10 cellular contexts compared by ENCODE assay signal in the genomic region with DNA sequence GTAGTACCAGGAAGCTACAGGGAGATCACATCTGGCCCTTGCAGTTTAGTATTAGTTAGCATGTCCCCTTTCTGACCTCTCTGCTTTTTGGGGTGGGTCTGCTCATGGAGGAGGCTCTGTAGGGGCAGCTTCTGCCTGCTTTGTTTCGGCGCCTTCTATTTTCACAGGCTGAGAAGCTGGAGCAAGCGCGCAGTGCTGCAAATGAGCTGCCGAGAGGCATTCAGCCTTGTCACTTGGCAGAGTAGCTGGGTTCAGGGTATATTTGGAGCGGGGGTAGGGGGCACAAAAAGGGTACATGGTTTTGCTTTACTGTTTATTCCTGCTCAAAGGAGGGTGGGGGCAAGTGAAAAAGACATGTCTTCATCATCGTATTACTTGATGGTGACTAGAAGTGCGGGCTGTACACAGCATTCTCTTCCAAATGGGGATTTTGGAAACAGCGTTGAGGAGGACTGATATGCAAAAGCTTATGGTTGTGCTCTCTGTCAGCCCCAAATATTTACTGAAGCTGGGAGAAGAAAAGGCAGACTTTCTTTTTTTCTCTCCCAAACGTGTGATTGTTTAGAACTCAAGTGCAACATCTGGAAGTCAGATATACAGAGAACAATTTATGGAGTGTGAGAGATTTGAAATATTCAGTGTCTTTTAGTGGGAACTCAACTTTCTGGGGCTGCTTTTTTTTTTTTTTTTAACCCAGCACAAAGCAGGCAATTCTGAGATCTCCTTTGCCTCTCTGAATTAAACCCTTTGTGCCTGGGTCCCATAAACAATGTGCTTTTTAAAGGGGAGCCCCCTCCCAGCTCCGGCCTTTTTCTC.
DNase-seq lines count a peak whose midpoint lies in the region; ATAC-seq and TF ChIP-seq lines count a peak whose summit lies in the region.
"Had no signal": no experiment of that assay in that cellular context is flagged by ENCODE, and none has a peak within 500 bp of the region (broad histone marks: within the 10 kb centered on the region; RNA-seq: fewer than 3 reads in every experiment).

No MANE protein-coding gene starts in this region.

- peaks cover 3% of the 10 kb centered on the region; the same call in 1 of the 2 replicates for H3K9me2 ChIP-seq in GM23338 (ENCODE audit: insufficient read depth)
- no peaks in the 10 kb centered on the region for H3K9me2 ChIP-seq in hepatocyte (replicated peaks; ENCODE audit: insufficient read depth)

- H3K9me3 ChIP-seq in hepatocyte (ENCODE audit: low read depth) (no peaks in the 10 kb centered on the region), skeletal muscle satellite cell (replicated peaks; ENCODE audit: low read length) (no peaks in the 10 kb centered on the region)

- H3K27ac Mint-ChIP-seq in GM23338 (no peak overlapping the region), activated B cell treated with CpG ODN at 0.5 μM for 24 hours (peak overlapping the region; percentile 99)

- H3K27ac ChIP-seq in GM23338 (ENCODE audit: low read depth) (no peak overlapping the region), hepatocyte (no peak overlapping the region)
- H3K27ac ChIP-seq: epithelial cell of prostate, SJCRH30 had no signal

- H3K4me2 ChIP-seq in GM23338 (peak overlapping the region; percentile 94), hepatocyte (peak overlapping the region; percentile 96), skeletal muscle satellite cell (ENCODE audit: low read length) (peak overlapping the region; percentile 51)

- POLR2A ChIA-PET in activated B cell treated with CpG ODN at 0.5 μM for 24 hours (lab: Charles Lee) = interaction anchor here (0.7 to 5.6 kb wide), 28 partner anchors 9 to 524 kb away, joined by 3 to 151 read pairs (median 6); no protein-coding TSS in a partner anchor

- ATAC-seq in GM23338 (peak; percentile 5; the same call in 2 of the 3 replicates), activated B cell treated with CpG ODN at 0.5 μM for 24 hours (ENCODE audit: low read depth) (no peak), HG03095 (IDR thresholded peaks at IDR 0.05; ENCODE audit: unreplicated experiment) (no peak), HG03135 (IDR thresholded peaks at IDR 0.05; ENCODE audit: unreplicated experiment) (no peak)

- TF ChIP-seq CTCF in GM23338 (conservative IDR thresholded peaks at IDR 0.05; ENCODE audit: low read depth in 2 of 2) = no peak
- no peak for TF ChIP-seq CTCF in activated B cell treated with CpG ODN at 0.5 μM for 24 hours (IDR thresholded peaks at IDR 0.05)
- no peak for TF ChIP-seq CTCF in hepatocyte (IDR thresholded peaks at IDR 0.05; ENCODE audit: poor library complexity)

- CTCF ChIA-PET in activated B cell treated with CpG ODN at 0.5 μM for 24 hours (lab: Charles Lee) = interaction anchor here (0.9 to 5.6 kb wide), 13 partner anchors 9 to 106 kb away, joined by 3 to 44 read pairs (median 9); no protein-coding TSS in a partner anchor

- H3K27me3 ChIP-seq in GM23338 (ENCODE audit: insufficient read depth) (no peaks in the 10 kb centered on the region), hepatocyte (peaks cover 31% of the 10 kb centered on the region), skeletal muscle satellite cell (ENCODE audit: control insufficient read depth, insufficient read depth, low read length) (no peaks in the 10 kb centered on the region)
- H3K27me3 ChIP-seq: SJCRH30 had no signal

- H3K4me1 ChIP-seq in GM23338 (ENCODE audit: insufficient read depth) = peaks cover 32% of the 10 kb centered on the region
- peaks cover 5% of the 10 kb centered on the region for H3K4me1 ChIP-seq in hepatocyte (ENCODE audit: insufficient read depth)
- H3K4me1 ChIP-seq in skeletal muscle satellite cell (ENCODE audit: control insufficient read depth, insufficient read depth, low read length) = peaks cover 4% of the 10 kb centered on the region
- H3K4me1 ChIP-seq: SJCRH30 had no signal

- H3K4me3 ChIP-seq in GM23338 = peak overlapping the region; percentile 93
- no peak overlapping the region for H3K4me3 ChIP-seq in hepatocyte
- no peak overlapping the region for H3K4me3 ChIP-seq in skeletal muscle satellite cell (ENCODE audit: low read length)
- H3K4me3 ChIP-seq: SJCRH30 had no signal

- H3K9me3 Mint-ChIP-seq in GM23338 (peaks cover 13% of the 10 kb centered on the region), activated B cell treated with CpG ODN at 0.5 μM for 24 hours (no peaks in the 10 kb centered on the region)

- H3K27me3 Mint-ChIP-seq in GM23338 (ENCODE audit: insufficient read depth, low read depth, poor library complexity) (peaks cover 8% of the 10 kb centered on the region), activated B cell treated with CpG ODN at 0.5 μM for 24 hours (no peaks in the 10 kb centered on the region)

- H3K36me3 ChIP-seq in GM23338 (ENCODE audit: insufficient read depth) (no peaks in the 10 kb centered on the region), hepatocyte (replicated peaks; ENCODE audit: insufficient read depth, low read depth) (no peaks in the 10 kb centered on the region), skeletal muscle satellite cell (ENCODE audit: insufficient read depth, low read length) (peaks cover 6% of the 10 kb centered on the region)

- intact Hi-C loops in activated B cell treated with CpG ODN at 0.5 μM for 24 hours (cut with micrococcal nuclease) = loop anchor here (1.0 to 10.0 kb wide), 9 partner anchors 10 to 1031 kb away; partner anchors contain the start of genes CDC123, CELF2 and NUDT5

- H4K20me1 ChIP-seq in GM23338 (replicated peaks; ENCODE audit: insufficient read depth) (no peaks in the 10 kb centered on the region), hepatocyte (ENCODE audit: insufficient read depth, poor library complexity, severe bottlenecking) (no peaks in the 10 kb centered on the region)

- H2AFZ ChIP-seq in GM23338 (peak overlapping the region; percentile 94), hepatocyte (no peak overlapping the region)

- no peaks in the 10 kb centered on the region for H3F3A ChIP-seq in GM23338 (replicated peaks; ENCODE audit: low read depth)

- peak overlapping the region; percentile 93 for H3K4me3 Mint-ChIP-seq in GM23338
- H3K4me3 Mint-ChIP-seq in activated B cell treated with CpG ODN at 0.5 μM for 24 hours = no peak overlapping the region

- DNase-seq in GM23338 (ENCODE audit: low spot score) (no peak), activated B cell treated with CpG ODN at 0.5 μM for 24 hours (no peak), hepatocyte (ENCODE audit: low spot score) (no peak), epidermal melanocyte (ENCODE audit: insufficient read length, low spot score) (no peak)
- no peak for DNase-seq in central memory CD4-positive, alpha-beta T cell
- DNase-seq: SJCRH30 had no signal

- H3K4me1 Mint-ChIP-seq in GM23338 (peaks cover 28% of the 10 kb centered on the region), activated B cell treated with CpG ODN at 0.5 μM for 24 hours (peaks cover 66% of the 10 kb centered on the region)

- 54% methylated on average over 11 of the region's 11 CpGs for WGBS in hepatocyte (ENCODE audit: low lambda C conversion rate, missing lambda C conversion rate)

- H3K9ac ChIP-seq in skeletal muscle satellite cell (ENCODE audit: low read depth, low read length) = no peak overlapping the region

- H3K36me3 Mint-ChIP-seq in GM23338 (ENCODE audit: low read depth) (peaks cover 10% of the 10 kb centered on the region), activated B cell treated with CpG ODN at 0.5 μM for 24 hours (ENCODE audit: low read depth) (peaks cover 27% of the 10 kb centered on the region)

- H3K79me2 ChIP-seq in GM23338 (replicated peaks; ENCODE audit: insufficient read depth) = 0 out of 2 replicates have a peak, but pooled peaks cover 3% of the 10 kb centered on the region
- no peaks in the 10 kb centered on the region for H3K79me2 ChIP-seq in hepatocyte

TF ChIP-seq in GM23338, 12 proteins besides CTCF, POLR2A, EP300 and RAD21 (continues in another document):
- TF ChIP-seq CREB1 (CRISPR knock-in tag; IDR thresholded peaks at IDR 0.05; ENCODE audit: low read depth) (no peak), STAT1 (IDR thresholded peaks at IDR 0.05; ENCODE audit: unreplicated experiment) (no peak), ZNF114 (CRISPR knock-in tag; IDR thresholded peaks at IDR 0.05) (no peak), POLR2AphosphoS5 (IDR thresholded peaks at IDR 0.05; ENCODE audit: low read depth) (no peak), NANOG (IDR thresholded peaks at IDR 0.05; ENCODE audit: borderline replicate concordance) (no peak)
- TF ChIP-seq, protein P1, sequence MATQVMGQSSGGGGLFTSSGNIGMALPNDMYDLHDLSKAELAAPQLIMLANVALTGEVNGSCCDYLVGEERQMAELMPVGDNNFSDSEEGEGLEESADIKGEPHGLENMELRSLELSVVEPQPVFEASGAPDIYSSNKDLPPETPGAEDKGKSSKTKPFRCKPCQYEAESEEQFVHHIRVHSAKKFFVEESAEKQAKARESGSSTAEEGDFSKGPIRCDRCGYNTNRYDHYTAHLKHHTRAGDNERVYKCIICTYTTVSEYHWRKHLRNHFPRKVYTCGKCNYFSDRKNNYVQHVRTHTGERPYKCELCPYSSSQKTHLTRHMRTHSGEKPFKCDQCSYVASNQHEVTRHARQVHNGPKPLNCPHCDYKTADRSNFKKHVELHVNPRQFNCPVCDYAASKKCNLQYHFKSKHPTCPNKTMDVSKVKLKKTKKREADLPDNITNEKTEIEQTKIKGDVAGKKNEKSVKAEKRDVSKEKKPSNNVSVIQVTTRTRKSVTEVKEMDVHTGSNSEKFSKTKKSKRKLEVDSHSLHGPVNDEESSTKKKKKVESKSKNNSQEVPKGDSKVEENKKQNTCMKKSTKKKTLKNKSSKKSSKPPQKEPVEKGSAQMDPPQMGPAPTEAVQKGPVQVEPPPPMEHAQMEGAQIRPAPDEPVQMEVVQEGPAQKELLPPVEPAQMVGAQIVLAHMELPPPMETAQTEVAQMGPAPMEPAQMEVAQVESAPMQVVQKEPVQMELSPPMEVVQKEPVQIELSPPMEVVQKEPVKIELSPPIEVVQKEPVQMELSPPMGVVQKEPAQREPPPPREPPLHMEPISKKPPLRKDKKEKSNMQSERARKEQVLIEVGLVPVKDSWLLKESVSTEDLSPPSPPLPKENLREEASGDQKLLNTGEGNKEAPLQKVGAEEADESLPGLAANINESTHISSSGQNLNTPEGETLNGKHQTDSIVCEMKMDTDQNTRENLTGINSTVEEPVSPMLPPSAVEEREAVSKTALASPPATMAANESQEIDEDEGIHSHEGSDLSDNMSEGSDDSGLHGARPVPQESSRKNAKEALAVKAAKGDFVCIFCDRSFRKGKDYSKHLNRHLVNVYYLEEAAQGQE (IDR thresholded peaks at IDR 0.05; ENCODE audit: unreplicated experiment) = no peak
